In the genomic region with DNA sequence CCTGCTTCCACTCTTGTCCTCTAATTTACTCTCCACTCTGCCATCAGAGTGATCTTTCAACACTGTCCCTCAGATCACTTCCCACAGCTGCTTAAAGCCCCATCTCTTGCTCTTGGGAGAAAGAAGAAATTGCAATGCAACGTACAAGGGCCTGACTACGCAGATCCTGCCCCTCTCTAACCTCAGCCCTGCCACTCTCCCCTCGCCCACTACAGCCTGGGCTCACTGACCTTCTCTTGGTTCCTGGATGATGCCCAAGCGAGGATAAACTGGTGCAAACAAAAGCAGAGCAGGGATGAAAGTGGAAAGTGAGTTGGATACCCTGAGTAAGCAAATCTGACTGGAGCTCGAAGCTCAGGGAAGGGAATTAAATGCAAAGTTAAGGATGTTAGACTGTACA, we compare ENCODE assay signal across 25 cellular contexts.
DNase-seq lines count a peak whose midpoint lies in the region; ATAC-seq, FAIRE-seq and TF ChIP-seq lines count a peak whose summit lies in the region.
"Had no signal": no experiment of that assay in that cellular context is flagged by ENCODE, and none has a peak within 500 bp of the region (broad histone marks: within the 10 kb centered on the region; RNA-seq: fewer than 3 reads in every experiment).

No MANE protein-coding gene starts in this region.

- H3K9me2 ChIP-seq in HCT116 (ENCODE audit: insufficient read depth) (no peaks in the 10 kb centered on the region), SK-N-SH (no peaks in the 10 kb centered on the region)

- H3K27me3 Mint-ChIP-seq in CD8-positive, alpha-beta T cell (ENCODE audit: low read depth) = no peaks in the 10 kb centered on the region
- H3K27me3 Mint-ChIP-seq: CD8-positive, alpha-beta memory T cell had no signal

- H3K9me3 Mint-ChIP-seq in CD8-positive, alpha-beta T cell = no peaks in the 10 kb centered on the region
- H3K9me3 Mint-ChIP-seq: CD8-positive, alpha-beta memory T cell had no signal

- H3K4me3 ChIP-seq in CD8-positive, alpha-beta T cell (ENCODE audit: low read depth, low read length) = no peak overlapping the region
- H3K4me3 ChIP-seq in HCT116 (replicated peaks in 1 of 2; ENCODE audit: low read depth in 1 of 2, low read length in 2 of 2) (no peak overlapping the region), K562 (no peak overlapping the region), thymus (ENCODE audit: low read length) (no peak overlapping the region), SK-N-SH (ENCODE audit: low read depth in 2 of 2, low read length in 1 of 2) (no peak overlapping the region)

- TF ChIP-seq EP300 in K562 (IDR thresholded peaks at IDR 0.05; ENCODE audit: low read length) = no peak
- TF ChIP-seq EP300 in SK-N-SH (IDR thresholded peaks at IDR 0.05; ENCODE audit: borderline replicate concordance in 1 of 2, low read depth in 1 of 2, low read length in 1 of 2) = no peak

- no peak overlapping the region for H3K4me3 Mint-ChIP-seq in CD8-positive, alpha-beta T cell

- FAIRE-seq in K562 (lab: Jason Lieb, UNC) = no peak
- FAIRE-seq: GM12891, H1 had no signal

- no peaks in the 10 kb centered on the region for H3K9me1 ChIP-seq in K562 (ENCODE audit: control insufficient read depth, insufficient read depth, low read length)

- H3K4me1 Mint-ChIP-seq in CD8-positive, alpha-beta T cell (ENCODE audit: low read depth) = peaks cover 21% of the 10 kb centered on the region

- in situ Hi-C loops in K562 (cut with MboI) = no loop called here

- no peak for ATAC-seq in CD8-positive, alpha-beta T cell
- ATAC-seq in HCT116 (no peak), K562 (no peak), GM18511 (IDR thresholded peaks at IDR 0.05; ENCODE audit: unreplicated experiment) (no peak), HG03097 (IDR thresholded peaks at IDR 0.05; ENCODE audit: low FRiP score, unreplicated experiment) (no peak)
- ATAC-seq: SK-N-SH treated with all-trans-retinoic acid at 6 μM for 48 hours had no signal

- no peak for TF ChIP-seq RAD21 in HCT116 (IDR thresholded peaks at IDR 0.05; ENCODE audit: low read depth)
- no peak for TF ChIP-seq RAD21 in K562 (CRISPR knock-in tag; conservative IDR thresholded peaks at IDR 0.05 in 1 of 2, IDR thresholded peaks at IDR 0.05 in 1 of 2)
- TF ChIP-seq RAD21 in SK-N-SH (IDR thresholded peaks at IDR 0.05; ENCODE audit: low read length) = no peak

- BruUV-seq in HCT116 (replicated peaks; lab: Mats Ljungman, UMichigan) (no TSS peak), K562 (replicated peaks; lab: Mats Ljungman, UMichigan) (no TSS peak)

- RAD21 ChIA-PET in HCT116 (lab: Charles Lee; ENCODE audit: low non-redundant PET in 1 of 2, low total read pairs in 2 of 2, uncharacterized antibody in 2 of 2, unreplicated experiment in 2 of 2) = no interaction called here

- CTCF ChIA-PET in CD8-positive, alpha-beta T cell (lab: Charles Lee) = interaction anchor here (1.6 to 4.1 kb wide), 2 partner anchors 55 to 93 kb away, joined by 3 to 18 read pairs; partner anchors contain the start of gene MAP3K5
- CTCF ChIA-PET in HCT116 (lab: Charles Lee) = no interaction called here
- CTCF ChIA-PET in K562 (lab: Yijun Ruan, JAX; ENCODE audit: low intra/inter-chr PET ratio) = no interaction called here
- CTCF ChIA-PET in SK-N-SH (lab: Yijun Ruan, JAX) = interaction anchor here (2.4 kb wide), 1 partner anchor 55 kb away, joined by 6 read pairs; no protein-coding TSS in a partner anchor

- H3K4me1 ChIP-seq in CD8-positive, alpha-beta T cell (ENCODE audit: insufficient read depth, low read length) = no peaks in the 10 kb centered on the region
- H3K4me1 ChIP-seq in HCT116 (ENCODE audit: control insufficient read depth in 1 of 2, insufficient read depth in 2 of 2, low read length in 2 of 2) = peaks cover 19 to 23% of the 10 kb centered on the region in 2 experiments; a peak in 3 of 4 replicates
- no peaks in the 10 kb centered on the region for H3K4me1 ChIP-seq in K562 (replicated peaks in 1 of 2; ENCODE audit: control insufficient read depth in 2 of 2, insufficient read depth in 2 of 2, low read length in 2 of 2)
- H3K4me1 ChIP-seq in thymus (ENCODE audit: control insufficient read depth, insufficient read depth, low read length) = no peaks in the 10 kb centered on the region
- peaks cover 0 to 5% of the 10 kb centered on the region in 2 experiments; a peak in 1 of 4 replicates for H3K4me1 ChIP-seq in SK-N-SH (ENCODE audit: control insufficient read depth in 1 of 2, insufficient read depth in 2 of 2, low read depth in 1 of 2, low read length in 1 of 2)

- H4K20me1 ChIP-seq in HCT116 (ENCODE audit: insufficient read depth) (no peaks in the 10 kb centered on the region), K562 (replicated peaks; ENCODE audit: control insufficient read depth, insufficient read depth, low read length) (no peaks in the 10 kb centered on the region), SK-N-SH (ENCODE audit: insufficient read depth) (no peaks in the 10 kb centered on the region)

- H3K4me2 ChIP-seq in HCT116 (ENCODE audit: low read length) = peak overlapping the region; percentile 50
- no peak overlapping the region for H3K4me2 ChIP-seq in K562 (ENCODE audit: insufficient read depth, low read length)
- no peak overlapping the region for H3K4me2 ChIP-seq in SK-N-SH

- intact Hi-C loops in CD8-positive, alpha-beta T cell (cut with DNase I, micrococcal nuclease) = no loop called here
- intact Hi-C loops in HCT116 (cut with micrococcal nuclease) (no loop called here), K562 (cut with micrococcal nuclease) (no loop called here)

- H3K36me3 Mint-ChIP-seq in CD8-positive, alpha-beta T cell = peaks cover 42% of the 10 kb centered on the region

- H3K9ac ChIP-seq in HCT116 (ENCODE audit: low read length) = peak overlapping the region; percentile 2; the same call in 1 of the 2 replicates
- no peak overlapping the region for H3K9ac ChIP-seq in K562 (ENCODE audit: insufficient read depth in 1 of 2, low read depth in 2 of 2, low read length in 2 of 2)
- no peak overlapping the region for H3K9ac ChIP-seq in SK-N-SH

- POLR2A ChIA-PET in CD8-positive, alpha-beta T cell (lab: Charles Lee) = no interaction called here
- POLR2A ChIA-PET in HCT116 (lab: Charles Lee) = no interaction called here
- POLR2A ChIA-PET in K562 (lab: Yijun Ruan, JAX) = no interaction called here
- POLR2A ChIA-PET in SK-N-SH (lab: Yijun Ruan, JAX) = no interaction called here

- WGBS in K562 (ENCODE audit: insufficient coverage, low coverage, missing lambda C conversion rate) = 37% methylated on average over 5 of the region's 5 CpGs
- 87% methylated on average over 5 of the region's 5 CpGs for WGBS in thymus
- WGBS in SK-N-SH (ENCODE audit: low lambda C conversion rate) = 78% methylated on average over 5 of the region's 5 CpGs

- peaks cover 4% of the 10 kb centered on the region for H3K36me3 ChIP-seq in CD8-positive, alpha-beta T cell (ENCODE audit: insufficient read depth, low read length)
- H3K36me3 ChIP-seq in HCT116 (ENCODE audit: control insufficient read depth in 1 of 2, insufficient read depth in 2 of 2, low read length in 2 of 2) = no peaks in the 10 kb centered on the region
- H3K36me3 ChIP-seq in K562 (ENCODE audit: control insufficient read depth, insufficient read depth, low read length) = peaks cover 21% of the 10 kb centered on the region; the same call in 1 of the 3 replicates
- no peaks in the 10 kb centered on the region for H3K36me3 ChIP-seq in thymus (ENCODE audit: control insufficient read depth, insufficient read depth)
- peaks cover 0 to 6% of the 10 kb centered on the region in 2 experiments for H3K36me3 ChIP-seq in SK-N-SH (replicated peaks in 1 of 2; ENCODE audit: control insufficient read depth in 1 of 2, insufficient read depth in 2 of 2, low read length in 1 of 2)

- no peaks in the 10 kb centered on the region for H3K9me3 ChIP-seq in CD8-positive, alpha-beta T cell (ENCODE audit: low read length)
- H3K9me3 ChIP-seq in HCT116 (ENCODE audit: control insufficient read depth in 1 of 2, insufficient read depth in 1 of 2, low read depth in 1 of 2, low read length in 2 of 2) = no peaks in the 10 kb centered on the region
- no peaks in the 10 kb centered on the region for H3K9me3 ChIP-seq in K562 (replicated peaks; ENCODE audit: control insufficient read depth, insufficient read depth, low read depth, low read length)
- H3K9me3 ChIP-seq in thymus (ENCODE audit: control insufficient read depth) = no peaks in the 10 kb centered on the region
- no peaks in the 10 kb centered on the region for H3K9me3 ChIP-seq in SK-N-SH

- H3K27me3 ChIP-seq in CD8-positive, alpha-beta T cell (ENCODE audit: insufficient read depth, low read length) = no peaks in the 10 kb centered on the region
- H3K27me3 ChIP-seq in HCT116 (ENCODE audit: insufficient read depth, low read length) = no peaks in the 10 kb centered on the region
- H3K27me3 ChIP-seq in K562 (ENCODE audit: control insufficient read depth in 2 of 2, insufficient read depth in 2 of 2, low read length in 2 of 2) = no peaks in the 10 kb centered on the region; a peak in 1 of 5 replicates
- H3K27me3 ChIP-seq in thymus (ENCODE audit: control insufficient read depth, insufficient read depth) = no peaks in the 10 kb centered on the region
- H3K27me3 ChIP-seq in SK-N-SH (ENCODE audit: insufficient read depth) = no peaks in the 10 kb centered on the region

- DNase-seq in CD8-positive, alpha-beta T cell = no peak
- DNase-seq in HCT116 (ENCODE audit: low read depth, low spot score) (no peak), K562 (ENCODE audit: extremely low read depth in 1 of 4, low spot score in 3 of 4) (no peak), SK-N-SH (no peak)
- DNase-seq: C1 segment of cervical spinal cord, DMS79 treated with DMSO at 0.1 percent for 48 hours, GF-D8, HCEC 1CT, KG1, MM.1S, NCI-H1092, NCI-H1417 treated with DMSO at 0.1 percent for 48 hours, NCI-H1694 treated with DMSO at 0.1 percent for 48 hours, NCI-H2081 treated with DMSO at 0.1 percent for 48 hours, NCI-H2171, NCI-H226, NCI-H510A, PC-3 had no signal

- no peak for TF ChIP-seq POLR2A in HCT116 (IDR thresholded peaks at IDR 0.05; ENCODE audit: borderline replicate concordance, extremely low read depth, insufficient read depth, insufficient read length)
- TF ChIP-seq POLR2A in K562 (conservative IDR thresholded peaks at IDR 0.05) = no peak

- H3K27ac Mint-ChIP-seq in CD8-positive, alpha-beta T cell = peak overlapping the region; percentile 45

- H3K27ac ChIP-seq in CD8-positive, alpha-beta T cell (ENCODE audit: low read depth, low read length) = no peak overlapping the region
- no peak overlapping the region for H3K27ac ChIP-seq in HCT116 (ENCODE audit: low read depth, low read length)
- no peak overlapping the region for H3K27ac ChIP-seq in K562 (ENCODE audit: extremely low read depth, low read depth, low read length)
- peak overlapping the region; percentile 43 for H3K27ac ChIP-seq in thymus (ENCODE audit: low read depth)
- no peak overlapping the region for H3K27ac ChIP-seq in SK-N-SH (ENCODE audit: low read depth in 2 of 2, low read length in 1 of 2)

- no peak for TF ChIP-seq CTCF in CD8-positive, alpha-beta T cell (IDR thresholded peaks at IDR 0.05)
- no peak for TF ChIP-seq CTCF in HCT116 (IDR thresholded peaks at IDR 0.05 in 2 of 3, conservative IDR thresholded peaks at IDR 0.05 in 1 of 3; ENCODE audit: borderline replicate concordance in 1 of 3, insufficient read depth in 1 of 3, low read depth in 2 of 3, low read length in 2 of 3)
- no peak for TF ChIP-seq CTCF in K562 (IDR thresholded peaks at IDR 0.05 in 2 of 3, conservative IDR thresholded peaks at IDR 0.05 in 1 of 3; ENCODE audit: insufficient read depth in 2 of 3, low read depth in 1 of 3, low read length in 3 of 3)
- TF ChIP-seq CTCF in SK-N-SH (IDR thresholded peaks at IDR 0.05) = no peak

- H3F3A ChIP-seq in SK-N-SH (replicated peaks; ENCODE audit: insufficient read depth) = no peaks in the 10 kb centered on the region

- H3K79me2 ChIP-seq in HCT116 (ENCODE audit: insufficient read depth, low read length) = no peaks in the 10 kb centered on the region
- H3K79me2 ChIP-seq in K562 (ENCODE audit: control insufficient read depth, insufficient read depth, low read length) = no peaks in the 10 kb centered on the region
- H3K79me2 ChIP-seq in SK-N-SH (ENCODE audit: insufficient read depth) = no peaks in the 10 kb centered on the region

- H2AFZ ChIP-seq in HCT116 (ENCODE audit: low read depth, low read length, poor library complexity, severe bottlenecking) (no peak overlapping the region), K562 (ENCODE audit: low read depth, low read length) (no peak overlapping the region), SK-N-SH (ENCODE audit: low read depth) (no peak overlapping the region)

Comparison
In these comparisons a context has a peak if more than half of its experiments do, and no peak if none do; other contexts are left out.
1. CTCF ChIA-PET loops: an anchor here in CD8-positive, alpha-beta T cell (1.6 to 4.1 kb wide) and SK-N-SH (2.4 kb wide); none called in HCT116 and K562.